Comparison of ENCODE assay signal across 8 cellular contexts in genomic region chr1:37691497-37692077, GRCh38. TPM values are rescaled to one million over a fixed set of nuclear protein-coding genes. Genes with fewer than 3 reads are reported as not detected.
A peak's percentile ranks its signal among the peaks of the same experiment; 100 is the strongest.
DNase-seq lines count a peak whose midpoint lies in the region; TF ChIP-seq lines count a peak whose summit lies in the region.

No MANE protein-coding gene starts in this region.

- peak overlapping the region; percentile 65 for H3K9ac ChIP-seq in endocrine pancreas (ENCODE audit: control insufficient read depth, insufficient read depth, low read length)

- no peak for TF ChIP-seq RAD21 in Ishikawa (IDR thresholded peaks at IDR 0.05; ENCODE audit: low read depth)

- DNase-seq in mucosa of gallbladder (ENCODE audit: low spot score) (peak; percentile 21), tibial artery (peak; percentile 30 to 74), dedifferentiated amniotic fluid mesenchymal stem cell (ENCODE audit: extremely low spot score) (no peak)

- H3K4me3 ChIP-seq in ACC112 (ENCODE audit: low read depth, low read length) (peak overlapping the region; percentile 83), GM12875 (ENCODE audit: low read depth, low read length) (peak overlapping the region; percentile 92), endocrine pancreas (ENCODE audit: control insufficient read depth, insufficient read depth, low read length) (peak overlapping the region; percentile 8), tibial artery (peak overlapping the region; percentile 62 to 77)

- H3K9me3 ChIP-seq in endocrine pancreas (ENCODE audit: control insufficient read depth, low read length): no peaks in the 10 kb centered on the region
- H3K9me3 ChIP-seq in tibial artery: no peaks in the 10 kb centered on the region

- TF ChIP-seq CTCF in GM12875 (IDR thresholded peaks at IDR 0.05; ENCODE audit: borderline replicate concordance, insufficient read depth, low read depth, low read length) (no peak), VCaP (conservative IDR thresholded peaks at IDR 0.05) (no peak), tibial artery (IDR thresholded peaks at IDR 0.05) (no peak)

- no peak for TF ChIP-seq EP300 in Ishikawa (IDR thresholded peaks at IDR 0.05; ENCODE audit: borderline replicate concordance)

- H2AFZ ChIP-seq in ACC112 (ENCODE audit: low read length, unreplicated experiment): peak overlapping the region; percentile 95

- no peaks in the 10 kb centered on the region for H3K27me3 ChIP-seq in ACC112 (ENCODE audit: insufficient read depth, low read length)
- H3K27me3 ChIP-seq in endocrine pancreas (ENCODE audit: control insufficient read depth, insufficient read depth, low read length): no peaks in the 10 kb centered on the region
- no peaks in the 10 kb centered on the region for H3K27me3 ChIP-seq in tibial artery

- intact Hi-C loops in tibial artery (cut with DNase I; ENCODE audit: low total_unique reads): loop anchor here (2.0 kb wide), 1 partner anchor 97 kb away; the partner anchor contains the start of gene GNL2

- H3K36me3 ChIP-seq in ACC112 (ENCODE audit: insufficient read depth, low read length) (peaks cover 16% of the 10 kb centered on the region; the same call in 1 of the 2 replicates), endocrine pancreas (ENCODE audit: control insufficient read depth, insufficient read depth, low read length) (no peaks in the 10 kb centered on the region), tibial artery (peaks cover 0 to 16% (median 2%) of the 10 kb centered on the region in 3 donors)

- no peak overlapping the region for H3K27ac ChIP-seq in ACC112 (ENCODE audit: low read depth, low read length)
- peak overlapping the region; percentile 79 for H3K27ac ChIP-seq in VCaP
- peak overlapping the region; percentile 82 to 90 for H3K27ac ChIP-seq in tibial artery

- H3K4me1 ChIP-seq in ACC112 (ENCODE audit: control insufficient read depth, insufficient read depth, low read length, unreplicated experiment) (peaks cover 14% of the 10 kb centered on the region), endocrine pancreas (ENCODE audit: control insufficient read depth, insufficient read depth, low read length) (peaks cover 8% of the 10 kb centered on the region), tibial artery (peaks cover 0 to 36% (median 27%) of the 10 kb centered on the region in 4 donors)

- H3K79me2 ChIP-seq in ACC112 (ENCODE audit: control insufficient read depth, insufficient read depth, low read length, unreplicated experiment): peaks cover 63% of the 10 kb centered on the region

TF ChIP-seq in Ishikawa, 13 proteins besides CTCF, POLR2A, EP300 and RAD21:
- TF ChIP-seq EGR1 (IDR thresholded peaks at IDR 0.05) (no peak), CREB1 (IDR thresholded peaks at IDR 0.05; ENCODE audit: low read depth) (no peak), TCF12 (IDR thresholded peaks at IDR 0.05; ENCODE audit: low read depth) (no peak), USF1 (IDR thresholded peaks at IDR 0.05) (no peak), MAX (IDR thresholded peaks at IDR 0.05) (peak; percentile 80), FOXM1 (IDR thresholded peaks at IDR 0.05; ENCODE audit: borderline replicate concordance, low read depth) (no peak), CEBPB (IDR thresholded peaks at IDR 0.05) (peak; percentile 57; the same call in 1 of the 2 replicates), NFIC (IDR thresholded peaks at IDR 0.05) (no peak; the same call in 1 of the 2 replicates), TEAD4 (IDR thresholded peaks at IDR 0.05) (no peak), ZBTB7A (IDR thresholded peaks at IDR 0.05; ENCODE audit: low read depth) (no peak), TAF1 (IDR thresholded peaks at IDR 0.05; ENCODE audit: low read depth) (no peak)

RNA-seq across cellular contexts. Expression of gene CDCA8, which starts 0.7 kb away (rescaled TPM):
- 2.5 TPM for total RNA-seq in mucosa of gallbladder

RNA-seq across cellular contexts. Expression of gene RSPO1, which starts 56.9 kb away (rescaled TPM):
- total RNA-seq in mucosa of gallbladder: 6.0 TPM

Comparison
In these comparisons a context has a peak if more than half of its experiments do, and no peak if none do; other contexts are left out.
1. H3K4me3 ChIP-seq: peak in every context shown above with its lines; median percentile 92 in GM12875; 83 in ACC112; 70 in tibial artery; 8 in endocrine pancreas.